In genomic region chr3:181920409-181920808, GRCh38 we compare ENCODE assay signal across 23 cellular contexts.
"Had no signal": no experiment of that assay in that cellular context is flagged by ENCODE, and none has a peak within 500 bp of the region (broad histone marks: within the 10 kb centered on the region; RNA-seq: fewer than 3 reads in every experiment).

No MANE protein-coding gene starts in this region.

- H3K4me3 ChIP-seq: gastrocnemius medialis, lower lobe of right lung, ovary, psoas muscle, sigmoid colon, testis, tibial artery had no signal

- ATAC-seq: gastrocnemius medialis; left ventricle myocardium superior; lower lobe of right lung; naive thymus-derived CD8-positive, alpha-beta T cell; psoas muscle; right cardiac atrium; stimulated activated effector memory CD8-positive, alpha-beta T cell treated with anti-CD3 and anti-CD28 coated beads, Interleukin-12 subunit alpha, Interleukin-12 subunit beta, amount 100 ng/mL, for 72 hours; stimulated activated naive CD8-positive, alpha-beta T cell treated with anti-CD3 and anti-CD28 coated beads, Interleukin-15, Interleukin-2, amounts not matched to agents 100 U/mL and 50 U/mL, for 24 hours had no signal

- H3K36me3 ChIP-seq: gastrocnemius medialis, lower lobe of right lung, ovary, sigmoid colon, tibial artery had no signal

- H3K9me3 ChIP-seq: gastrocnemius medialis, lower lobe of right lung, ovary, psoas muscle, sigmoid colon, testis, tibial artery had no signal

- H3K9me3 Mint-ChIP-seq: dendritic cell treated with granulocyte-macrophage colony-stimulating factor and Interleukin-4, amounts not matched to agents 40 ng/mL and 50 ng/mL, for 4 days; type B pancreatic cell had no signal

- H3K27ac ChIP-seq: gastrocnemius medialis, lower lobe of right lung, ovary, psoas muscle, sigmoid colon, testis, tibial artery had no signal

- H3K36me3 Mint-ChIP-seq: naive thymus-derived CD8-positive, alpha-beta T cell; stimulated activated effector memory CD8-positive, alpha-beta T cell treated with anti-CD3 and anti-CD28 coated beads, Interleukin-12 subunit alpha, Interleukin-12 subunit beta, amount 100 ng/mL, for 72 hours; type B pancreatic cell had no signal

- H3K4me3 Mint-ChIP-seq: dendritic cell treated with granulocyte-macrophage colony-stimulating factor and Interleukin-4, amounts not matched to agents 40 ng/mL and 50 ng/mL, for 4 days; endodermal cell; naive thymus-derived CD8-positive, alpha-beta T cell; nephron progenitor cell; stimulated activated effector memory CD8-positive, alpha-beta T cell treated with anti-CD3 and anti-CD28 coated beads, Interleukin-12 subunit alpha, Interleukin-12 subunit beta, amount 100 ng/mL, for 72 hours; type B pancreatic cell had no signal

- H3K4me1 Mint-ChIP-seq: naive thymus-derived CD8-positive, alpha-beta T cell; stimulated activated effector memory CD8-positive, alpha-beta T cell treated with anti-CD3 and anti-CD28 coated beads, Interleukin-12 subunit alpha, Interleukin-12 subunit beta, amount 100 ng/mL, for 72 hours had no signal

- H3K27me3 ChIP-seq: gastrocnemius medialis, ovary, sigmoid colon, testis, tibial artery had no signal

- FAIRE-seq: keratinocyte had no signal

- DNase-seq: effector CD8-positive, alpha-beta T cell; endodermal cell; gastrocnemius medialis; head of caudate nucleus; left ventricle myocardium superior; lower lobe of right lung; naive thymus-derived CD8-positive, alpha-beta T cell; nephron progenitor cell; occipital lobe; ovary; psoas muscle; right cardiac atrium; sigmoid colon; stimulated activated CD4-positive, alpha-beta T cell treated with anti-CD3 and anti-CD28 coated beads, Interleukin-2, amount 100 ng/mL, for 24 hours; stimulated activated CD4-positive, alpha-beta T cell treated with anti-CD3 and anti-CD28 coated beads, Interleukin-4, amount 100 ng/mL, for 24 hours; stimulated activated naive CD8-positive, alpha-beta T cell treated with anti-CD3 and anti-CD28 coated beads, Interleukin-15, Interleukin-2, amounts not matched to agents 100 U/mL and 50 U/mL, for 24 hours; substantia nigra; testis; tibial artery had no signal

- H3K4me1 ChIP-seq: gastrocnemius medialis, lower lobe of right lung, psoas muscle, sigmoid colon, testis, tibial artery had no signal

- H3K27me3 Mint-ChIP-seq: dendritic cell treated with granulocyte-macrophage colony-stimulating factor and Interleukin-4, amounts not matched to agents 40 ng/mL and 50 ng/mL, for 4 days; type B pancreatic cell had no signal

- H3K27ac Mint-ChIP-seq: dendritic cell treated with granulocyte-macrophage colony-stimulating factor and Interleukin-4, amounts not matched to agents 40 ng/mL and 50 ng/mL, for 4 days; endodermal cell; nephron progenitor cell; stimulated activated effector memory CD8-positive, alpha-beta T cell treated with anti-CD3 and anti-CD28 coated beads, Interleukin-12 subunit alpha, Interleukin-12 subunit beta, amount 100 ng/mL, for 72 hours; type B pancreatic cell had no signal
